2 cellular contexts compared by ENCODE assay signal in the genomic region with DNA sequence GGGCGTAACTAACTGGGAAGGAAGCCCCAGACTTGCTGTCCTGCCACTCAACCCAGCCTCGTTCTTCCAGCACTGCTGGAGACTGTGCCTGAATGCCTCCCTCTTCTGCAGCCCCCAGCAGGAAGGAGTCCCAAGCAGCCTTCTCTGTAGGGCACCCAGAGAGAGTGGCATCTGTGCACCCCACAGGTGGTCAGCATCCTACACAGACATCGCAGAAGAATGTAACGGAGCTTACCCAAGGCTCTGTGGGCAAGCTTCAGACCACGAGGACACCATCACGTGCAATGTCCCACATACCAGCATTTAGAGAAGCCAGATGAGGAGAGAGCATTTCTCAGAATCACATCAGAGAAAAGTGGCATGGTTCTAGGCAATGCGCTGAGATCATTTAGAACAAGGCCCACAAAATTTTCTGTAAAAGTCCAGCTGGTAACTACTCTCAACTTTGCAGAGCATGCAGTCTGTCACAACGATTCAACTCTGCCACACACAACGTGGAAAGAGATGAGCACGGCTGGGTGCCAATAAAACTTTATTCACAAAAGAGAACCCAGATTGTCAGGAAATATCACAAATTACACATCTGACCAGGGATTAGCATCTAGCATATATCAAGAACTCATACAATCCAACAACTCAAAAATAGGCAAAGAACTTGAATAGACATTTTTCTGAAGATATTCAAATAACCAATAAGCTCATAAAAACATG.
TF ChIP-seq lines count a peak whose summit lies in the region.

No MANE protein-coding gene starts in this region.

TF ChIP-seq in GM12878, 131 proteins besides CTCF, POLR2A, EP300 and RAD21:
- TF ChIP-seq FOXM1 (IDR thresholded peaks at IDR 0.05; ENCODE audit: low read depth, low read length) (no peak), ZBTB40 (IDR thresholded peaks at IDR 0.05; ENCODE audit: borderline replicate concordance) (peak; percentile 37; the same call in 1 of the 2 replicates), CBX3 (IDR thresholded peaks at IDR 0.05; ENCODE audit: borderline replicate concordance, low read depth) (no peak)

TF ChIP-seq in HepG2, 621 proteins besides CTCF, POLR2A, EP300 and RAD21:
- TF ChIP-seq RBM22 (optimal IDR thresholded peaks at IDR 0.05; ENCODE audit: low read length) = peak; percentile 20
- TF ChIP-seq NR2F1 (CRISPR knock-in tag; IDR thresholded peaks at IDR 0.05) = no peak
- no peak for TF ChIP-seq ZBTB40 (IDR thresholded peaks at IDR 0.05)
- TF ChIP-seq ZBTB40 (CRISPR knock-in tag; IDR thresholded peaks at IDR 0.05) = peak; percentile 94
- no peak for TF ChIP-seq ZBTB37 (CRISPR knock-in tag; IDR thresholded peaks at IDR 0.05)
- TF ChIP-seq, protein P1, sequence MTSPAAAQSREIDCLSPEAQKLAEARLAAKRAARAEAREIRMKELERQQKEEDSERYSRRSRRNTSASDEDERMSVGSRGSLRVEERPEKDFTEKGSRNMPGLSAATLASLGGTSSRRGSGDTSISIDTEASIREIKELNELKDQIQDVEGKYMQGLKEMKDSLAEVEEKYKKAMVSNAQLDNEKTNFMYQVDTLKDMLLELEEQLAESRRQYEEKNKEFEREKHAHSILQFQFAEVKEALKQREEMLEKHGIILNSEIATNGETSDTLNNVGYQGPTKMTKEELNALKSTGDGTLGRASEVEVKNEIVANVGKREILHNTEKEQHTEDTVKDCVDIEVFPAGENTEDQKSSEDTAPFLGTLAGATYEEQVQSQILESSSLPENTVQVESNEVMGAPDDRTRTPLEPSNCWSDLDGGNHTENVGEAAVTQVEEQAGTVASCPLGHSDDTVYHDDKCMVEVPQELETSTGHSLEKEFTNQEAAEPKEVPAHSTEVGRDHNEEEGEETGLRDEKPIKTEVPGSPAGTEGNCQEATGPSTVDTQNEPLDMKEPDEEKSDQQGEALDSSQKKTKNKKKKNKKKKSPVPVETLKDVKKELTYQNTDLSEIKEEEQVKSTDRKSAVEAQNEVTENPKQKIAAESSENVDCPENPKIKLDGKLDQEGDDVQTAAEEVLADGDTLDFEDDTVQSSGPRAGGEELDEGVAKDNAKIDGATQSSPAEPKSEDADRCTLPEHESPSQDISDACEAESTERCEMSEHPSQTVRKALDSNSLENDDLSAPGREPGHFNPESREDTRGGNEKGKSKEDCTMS (CRISPR knock-in tag; conservative IDR thresholded peaks at IDR 0.05) = no peak
- TF ChIP-seq MIXL1 (CRISPR knock-in tag; IDR thresholded peaks at IDR 0.05) = no peak
- TF ChIP-seq ZC3H4 (CRISPR knock-in tag; IDR thresholded peaks at IDR 0.05; ENCODE audit: borderline replicate concordance) = no peak
